ENCODE assay signal across 1 cellular context in the genomic region with DNA sequence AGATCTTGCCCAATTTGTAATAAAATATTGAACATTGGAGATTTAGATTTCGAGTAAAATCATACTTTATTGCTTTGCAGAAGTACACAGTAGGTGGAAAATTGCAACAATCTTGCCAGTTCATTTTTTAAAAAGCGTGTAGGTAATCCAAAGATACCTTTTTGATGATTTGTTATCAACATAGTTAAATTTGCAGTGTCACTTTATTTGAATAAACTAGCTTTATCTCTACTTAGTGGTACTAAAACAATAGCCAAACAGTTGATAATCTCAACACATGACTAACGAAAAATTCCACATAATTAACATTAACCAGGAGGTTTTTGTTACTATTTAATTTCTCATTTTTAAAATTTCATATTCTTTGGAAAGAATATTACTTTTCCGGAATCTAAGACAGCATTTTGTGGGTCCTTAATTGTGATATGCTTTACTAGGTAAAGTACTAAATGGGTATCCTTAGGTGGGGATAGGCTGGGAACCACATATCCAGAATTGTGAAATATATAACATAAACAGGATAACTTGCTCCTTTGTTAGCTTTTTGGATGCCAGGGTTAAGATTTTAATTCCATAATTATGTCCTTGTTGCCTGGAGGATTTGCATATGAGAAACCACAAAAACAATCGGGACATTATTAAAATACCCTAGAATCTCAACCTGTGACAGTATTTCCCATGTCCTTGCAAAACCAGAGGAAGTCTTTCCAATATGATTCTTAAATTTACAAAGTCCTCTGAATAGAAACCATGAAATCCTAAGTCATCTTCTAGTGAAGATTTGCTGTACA.
TF ChIP-seq lines count a peak whose summit lies in the region.

No MANE protein-coding gene starts in this region.

TF ChIP-seq in K562, 482 proteins besides CTCF, POLR2A, EP300 and RAD21:
- TF ChIP-seq NFE2 (IDR thresholded peaks at IDR 0.05; ENCODE audit: low read depth) (peak; percentile 54), TRIM24 (IDR thresholded peaks at IDR 0.05) (no peak), STAT5B (CRISPR knock-in tag; IDR thresholded peaks at IDR 0.05) (no peak), CC2D1A (IDR thresholded peaks at IDR 0.05) (no peak), MAFF (IDR thresholded peaks at IDR 0.05; ENCODE audit: low read length) (peak; percentile 21; the same call in 1 of the 2 replicates), ZNF316 (IDR thresholded peaks at IDR 0.05) (peak; percentile 61), KDM5B (IDR thresholded peaks at IDR 0.05; ENCODE audit: insufficient replicate concordance, low read depth, low read length) (no peak), ELF2 (CRISPR knock-in tag; IDR thresholded peaks at IDR 0.05) (no peak), NONO (IDR thresholded peaks at IDR 0.05; ENCODE audit: low read depth in 2 of 2, low read length in 1 of 2) (no peak), ARID1B (IDR thresholded peaks at IDR 0.05) (peak; percentile 16; the same call in 1 of the 2 replicates), C11orf30 (IDR thresholded peaks at IDR 0.05; ENCODE audit: low read depth) (peak; percentile 45; the same call in 1 of the 2 replicates), MAFG (tag; conservative IDR thresholded peaks at IDR 0.05) (peak; percentile 36; the same call in 1 of the 2 replicates), ZNF197 (CRISPR knock-in tag; IDR thresholded peaks at IDR 0.05; ENCODE audit: low read depth) (no peak), SOX6 (IDR thresholded peaks at IDR 0.05) (peak; percentile 66)
- TF ChIP-seq, protein P1, sequence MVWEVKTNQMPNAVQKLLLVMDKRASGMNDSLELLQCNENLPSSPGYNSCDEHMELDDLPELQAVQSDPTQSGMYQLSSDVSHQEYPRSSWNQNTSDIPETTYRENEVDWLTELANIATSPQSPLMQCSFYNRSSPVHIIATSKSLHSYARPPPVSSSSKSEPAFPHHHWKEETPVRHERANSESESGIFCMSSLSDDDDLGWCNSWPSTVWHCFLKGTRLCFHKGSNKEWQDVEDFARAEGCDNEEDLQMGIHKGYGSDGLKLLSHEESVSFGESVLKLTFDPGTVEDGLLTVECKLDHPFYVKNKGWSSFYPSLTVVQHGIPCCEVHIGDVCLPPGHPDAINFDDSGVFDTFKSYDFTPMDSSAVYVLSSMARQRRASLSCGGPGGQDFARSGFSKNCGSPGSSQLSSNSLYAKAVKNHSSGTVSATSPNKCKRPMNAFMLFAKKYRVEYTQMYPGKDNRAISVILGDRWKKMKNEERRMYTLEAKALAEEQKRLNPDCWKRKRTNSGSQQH (CRISPR knock-in tag; IDR thresholded peaks at IDR 0.05): no peak
- TF ChIP-seq, protein P2, sequence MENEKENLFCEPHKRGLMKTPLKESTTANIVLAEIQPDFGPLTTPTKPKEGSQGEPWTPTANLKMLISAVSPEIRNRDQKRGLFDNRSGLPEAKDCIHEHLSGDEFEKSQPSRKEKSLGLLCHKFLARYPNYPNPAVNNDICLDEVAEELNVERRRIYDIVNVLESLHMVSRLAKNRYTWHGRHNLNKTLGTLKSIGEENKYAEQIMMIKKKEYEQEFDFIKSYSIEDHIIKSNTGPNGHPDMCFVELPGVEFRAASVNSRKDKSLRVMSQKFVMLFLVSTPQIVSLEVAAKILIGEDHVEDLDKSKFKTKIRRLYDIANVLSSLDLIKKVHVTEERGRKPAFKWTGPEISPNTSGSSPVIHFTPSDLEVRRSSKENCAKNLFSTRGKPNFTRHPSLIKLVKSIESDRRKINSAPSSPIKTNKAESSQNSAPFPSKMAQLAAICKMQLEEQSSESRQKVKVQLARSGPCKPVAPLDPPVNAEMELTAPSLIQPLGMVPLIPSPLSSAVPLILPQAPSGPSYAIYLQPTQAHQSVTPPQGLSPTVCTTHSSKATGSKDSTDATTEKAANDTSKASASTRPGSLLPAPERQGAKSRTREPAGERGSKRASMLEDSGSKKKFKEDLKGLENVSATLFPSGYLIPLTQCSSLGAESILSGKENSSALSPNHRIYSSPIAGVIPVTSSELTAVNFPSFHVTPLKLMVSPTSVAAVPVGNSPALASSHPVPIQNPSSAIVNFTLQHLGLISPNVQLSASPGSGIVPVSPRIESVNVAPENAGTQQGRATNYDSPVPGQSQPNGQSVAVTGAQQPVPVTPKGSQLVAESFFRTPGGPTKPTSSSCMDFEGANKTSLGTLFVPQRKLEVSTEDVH (IDR thresholded peaks at IDR 0.05; ENCODE audit: low read depth, partially characterized antibody): no peak
- TF ChIP-seq, protein P3, sequence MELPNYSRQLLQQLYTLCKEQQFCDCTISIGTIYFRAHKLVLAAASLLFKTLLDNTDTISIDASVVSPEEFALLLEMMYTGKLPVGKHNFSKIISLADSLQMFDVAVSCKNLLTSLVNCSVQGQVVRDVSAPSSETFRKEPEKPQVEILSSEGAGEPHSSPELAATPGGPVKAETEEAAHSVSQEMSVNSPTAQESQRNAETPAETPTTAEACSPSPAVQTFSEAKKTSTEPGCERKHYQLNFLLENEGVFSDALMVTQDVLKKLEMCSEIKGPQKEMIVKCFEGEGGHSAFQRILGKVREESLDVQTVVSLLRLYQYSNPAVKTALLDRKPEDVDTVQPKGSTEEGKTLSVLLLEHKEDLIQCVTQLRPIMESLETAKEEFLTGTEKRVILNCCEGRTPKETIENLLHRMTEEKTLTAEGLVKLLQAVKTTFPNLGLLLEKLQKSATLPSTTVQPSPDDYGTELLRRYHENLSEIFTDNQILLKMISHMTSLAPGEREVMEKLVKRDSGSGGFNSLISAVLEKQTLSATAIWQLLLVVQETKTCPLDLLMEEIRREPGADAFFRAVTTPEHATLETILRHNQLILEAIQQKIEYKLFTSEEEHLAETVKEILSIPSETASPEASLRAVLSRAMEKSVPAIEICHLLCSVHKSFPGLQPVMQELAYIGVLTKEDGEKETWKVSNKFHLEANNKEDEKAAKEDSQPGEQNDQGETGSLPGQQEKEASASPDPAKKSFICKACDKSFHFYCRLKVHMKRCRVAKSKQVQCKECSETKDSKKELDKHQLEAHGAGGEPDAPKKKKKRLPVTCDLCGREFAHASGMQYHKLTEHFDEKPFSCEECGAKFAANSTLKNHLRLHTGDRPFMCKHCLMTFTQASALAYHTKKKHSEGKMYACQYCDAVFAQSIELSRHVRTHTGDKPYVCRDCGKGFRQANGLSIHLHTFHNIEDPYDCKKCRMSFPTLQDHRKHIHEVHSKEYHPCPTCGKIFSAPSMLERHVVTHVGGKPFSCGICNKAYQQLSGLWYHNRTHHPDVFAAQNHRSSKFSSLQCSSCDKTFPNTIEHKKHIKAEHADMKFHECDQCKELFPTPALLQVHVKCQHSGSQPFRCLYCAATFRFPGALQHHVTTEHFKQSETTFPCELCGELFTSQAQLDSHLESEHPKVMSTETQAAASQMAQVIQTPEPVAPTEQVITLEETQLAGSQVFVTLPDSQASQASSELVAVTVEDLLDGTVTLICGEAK (IDR thresholded peaks at IDR 0.05): peak; percentile 55; the same call in 1 of the 2 replicates
- TF ChIP-seq, protein P3 (CRISPR knock-in tag; IDR thresholded peaks at IDR 0.05): no peak
